ENCODE assay signal across 15 cellular contexts in the genomic region with DNA sequence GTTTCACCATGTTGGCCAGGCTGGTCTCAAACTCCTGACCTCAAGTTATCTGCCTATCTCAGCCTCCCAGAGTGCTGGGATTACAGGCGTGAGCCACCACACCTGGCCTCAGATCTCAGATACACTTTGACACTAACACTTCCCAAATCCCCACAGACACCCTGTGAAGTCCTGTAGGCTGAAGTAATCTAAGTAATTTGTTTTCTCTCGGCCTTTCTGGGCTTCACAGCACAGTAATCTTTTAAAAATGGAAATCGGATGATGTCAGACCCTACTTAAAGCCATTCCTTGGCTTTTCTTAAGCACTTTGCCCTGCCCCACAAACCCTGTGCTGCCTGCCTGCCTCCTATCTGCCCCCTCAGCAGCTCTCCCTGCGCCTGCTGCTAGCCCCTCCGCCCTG. TPM values are rescaled to one million over a fixed set of nuclear protein-coding genes. Genes with fewer than 3 reads are reported as not detected.
DNase-seq lines count a peak whose midpoint lies in the region; ATAC-seq and TF ChIP-seq lines count a peak whose summit lies in the region.
"Had no signal": no experiment of that assay in that cellular context is flagged by ENCODE, and none has a peak within 500 bp of the region (broad histone marks: within the 10 kb centered on the region; RNA-seq: fewer than 3 reads in every experiment).

No MANE protein-coding gene starts in this region.

- DNase-seq in D341Med (ENCODE audit: low spot score) = peak; percentile 58
- DNase-seq in NCI-H82 (lab: John Stamatoyannopoulos, UW) = peak; percentile 87
- DNase-seq in effector memory CD8-positive, alpha-beta T cell = no peak
- DNase-seq in trophoblast cell = peak; percentile 76 to 92
- no peak for DNase-seq in ascending aorta (ENCODE audit: low spot score in 2 of 2)
- DNase-seq: activated effector memory CD4-positive, alpha-beta T cell treated with anti-CD3 and anti-CD28 coated beads, Interleukin-2, amount 50 U/mL, for 16 hours; DMS79; left ventricle myocardium superior; NCI-H69; Peyer's patch had no signal

- H3K9me3 ChIP-seq in trophoblast cell (ENCODE audit: insufficient read depth, low read depth, low read length) = peaks cover 3% of the 10 kb centered on the region
- no peaks in the 10 kb centered on the region for H3K9me3 ChIP-seq in ascending aorta
- H3K9me3 ChIP-seq: Peyer's patch had no signal

- WGBS in trophoblast cell (ENCODE audit: extremely low coverage, insufficient coverage, insufficient read length) = no CpG with 5 or more reads among the region's 5 CpGs

- peak overlapping the region; percentile 93 for H2BK120ac ChIP-seq in trophoblast cell (ENCODE audit: insufficient read depth, low read length, poor library complexity)

- peak overlapping the region; percentile 97 for H3K18ac ChIP-seq in trophoblast cell (ENCODE audit: low read length)

- peak overlapping the region; percentile 90 for H4K8ac ChIP-seq in trophoblast cell (ENCODE audit: low read depth, low read length)

- H3K9me3 Mint-ChIP-seq in effector memory CD8-positive, alpha-beta T cell = no peaks in the 10 kb centered on the region
- H3K9me3 Mint-ChIP-seq: IgD-negative memory B cell, nephron had no signal

- H3K4me1 Mint-ChIP-seq in effector memory CD8-positive, alpha-beta T cell (ENCODE audit: low read depth in 2 of 2) = peaks cover 23 to 25% of the 10 kb centered on the region in 2 donors
- H3K4me1 Mint-ChIP-seq: nephron had no signal

- peak overlapping the region; percentile 96 for H3K14ac ChIP-seq in trophoblast cell (ENCODE audit: low read length)

- no peak for ATAC-seq in effector memory CD8-positive, alpha-beta T cell (replicated peaks)
- ATAC-seq in HG02642 (IDR thresholded peaks at IDR 0.05; ENCODE audit: poor library complexity, unreplicated experiment) (no peak), HG02678 (IDR thresholded peaks at IDR 0.05; ENCODE audit: unreplicated experiment) (no peak)
- ATAC-seq: left ventricle myocardium superior had no signal

- peaks cover 13 to 17% of the 10 kb centered on the region in 2 experiments for H3K4me1 ChIP-seq in trophoblast cell (ENCODE audit: control insufficient read depth in 1 of 2, insufficient read depth in 2 of 2, low read length in 2 of 2)
- H3K4me1 ChIP-seq in ascending aorta = no peaks in the 10 kb centered on the region

- H3K36me3 ChIP-seq in trophoblast cell (ENCODE audit: control insufficient read depth in 1 of 2, insufficient read depth in 2 of 2, low read length in 2 of 2) (peaks cover 15 to 27% of the 10 kb centered on the region in 2 experiments), ascending aorta (peaks cover 31 to 45% of the 10 kb centered on the region in 2 donors)

- H4K12ac ChIP-seq in trophoblast cell (ENCODE audit: low read depth, low read length) = peak overlapping the region; percentile 74

- H3K79me1 ChIP-seq in trophoblast cell (ENCODE audit: low read length) = peaks cover 11% of the 10 kb centered on the region

- H3K23ac ChIP-seq in trophoblast cell (ENCODE audit: low read length) = no peak overlapping the region

- H3K4me2 ChIP-seq in trophoblast cell (ENCODE audit: low read length) = no peak overlapping the region

- peak overlapping the region; percentile 96 for H3K4ac ChIP-seq in trophoblast cell (ENCODE audit: low read depth, low read length)

- TF ChIP-seq CTCF in ascending aorta (IDR thresholded peaks at IDR 0.05) = no peak

- no peak overlapping the region for H2AFZ ChIP-seq in trophoblast cell (ENCODE audit: insufficient read depth, low read length, poor library complexity)

- H3K79me2 ChIP-seq in trophoblast cell (ENCODE audit: control insufficient read depth, insufficient read depth, low read length, poor library complexity) = peaks cover 3% of the 10 kb centered on the region

- H3K27ac ChIP-seq in trophoblast cell (ENCODE audit: low read depth, low read length) = peak overlapping the region; percentile 75
- H3K27ac ChIP-seq in ascending aorta = no peak overlapping the region
- H3K27ac ChIP-seq: Peyer's patch had no signal

- H3K27me3 ChIP-seq in trophoblast cell (ENCODE audit: insufficient read depth, low read length) (no peaks in the 10 kb centered on the region), ascending aorta (no peaks in the 10 kb centered on the region)
- H3K27me3 ChIP-seq: Peyer's patch had no signal

- peak overlapping the region; percentile 50 for H2BK12ac ChIP-seq in trophoblast cell (ENCODE audit: low read length)

- peak overlapping the region; percentile 91 for H2BK5ac ChIP-seq in trophoblast cell (ENCODE audit: low read depth, low read length, poor library complexity)

- no peaks in the 10 kb centered on the region for H3K27me3 Mint-ChIP-seq in effector memory CD8-positive, alpha-beta T cell
- H3K27me3 Mint-ChIP-seq: B cell, IgD-negative memory B cell had no signal

- peaks cover 78% of the 10 kb centered on the region for H3K36me3 Mint-ChIP-seq in effector memory CD8-positive, alpha-beta T cell (ENCODE audit: insufficient read depth)

- no peak overlapping the region for H3K9ac ChIP-seq in trophoblast cell (ENCODE audit: low read length)

- peak overlapping the region; percentile 2 to 21 for H3K27ac Mint-ChIP-seq in effector memory CD8-positive, alpha-beta T cell
- H3K27ac Mint-ChIP-seq: IgD-negative memory B cell had no signal

- peak overlapping the region; percentile 92 for H4K91ac ChIP-seq in trophoblast cell (ENCODE audit: low read depth, low read length)

- peak overlapping the region; percentile 59 for H2AK5ac ChIP-seq in trophoblast cell (ENCODE audit: low read length)

- no peak overlapping the region for H3K4me3 Mint-ChIP-seq in effector memory CD8-positive, alpha-beta T cell
- H3K4me3 Mint-ChIP-seq: B cell, IgD-negative memory B cell, nephron had no signal

- H3K4me3 ChIP-seq in trophoblast cell (ENCODE audit: low read depth, low read length) (no peak overlapping the region), ascending aorta (no peak overlapping the region)
- H3K4me3 ChIP-seq: Peyer's patch had no signal

- intact Hi-C loops in ascending aorta (cut with DNase I) = no loop called here

RNA-seq across cellular contexts. Expression of a gene that starts 16.2 kb away (rescaled TPM):
- polyA plus RNA-seq in trophoblast cell (2013) = 268 and 278 TPM in 2 replicates
- 8.9 TPM for total RNA-seq in ascending aorta

Comparison
In these comparisons a context has a peak if more than half of its experiments do, and no peak if none do; other contexts are left out.
1. DNase-seq: peak in D341Med (single experiment), NCI-H82 (single experiment) and trophoblast cell (2 of 2); none in effector memory CD8-positive, alpha-beta T cell (0 of 3) and ascending aorta (0 of 2).